In the genomic region with DNA sequence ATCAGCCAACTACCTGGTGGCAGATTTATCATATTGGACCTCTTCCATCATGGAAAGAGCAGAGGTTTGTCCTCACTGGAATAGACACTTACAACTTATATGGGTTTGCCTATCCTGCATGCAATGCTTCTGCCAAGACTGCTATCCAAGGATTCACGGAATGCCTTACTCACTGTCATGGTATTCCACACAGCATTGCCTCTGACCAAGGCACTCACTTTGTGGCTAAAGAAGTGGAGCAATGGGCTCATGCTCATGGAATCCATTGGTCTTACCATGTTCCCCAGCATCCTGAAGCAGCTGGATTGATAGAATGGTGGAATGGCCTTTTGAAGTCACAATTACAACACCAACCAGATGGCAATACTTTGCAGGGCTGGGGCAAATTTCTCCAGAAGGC, we compare ENCODE assay signal across 8 cellular contexts.
DNase-seq lines count a peak whose midpoint lies in the region; FAIRE-seq and TF ChIP-seq lines count a peak whose summit lies in the region.
"Not testable (repeated sequence)": the region's sequence is repeated elsewhere in the genome, so short reads cannot be mapped to it uniquely, and the experiment has no call there.

No MANE protein-coding gene starts in this region.

- TF ChIP-seq CTCF in astrocyte of the cerebellum (IDR thresholded peaks at IDR 0.05; ENCODE audit: low read depth, low read length, missing control alignments); fibroblast of mammary gland (conservative IDR thresholded peaks at IDR 0.05; ENCODE audit: control insufficient read depth, insufficient read depth, low read depth, low read length): not testable (repeated sequence)

- H3K4me3 ChIP-seq in astrocyte of the cerebellum (ENCODE audit: low read depth, low read length); fibroblast of mammary gland (ENCODE audit: control insufficient read depth, low read depth, low read length); skeletal muscle cell (ENCODE audit: low read depth, low read length): not testable (repeated sequence)

- FAIRE-seq in RCC 7860 (lab: Jason Lieb, UNC) = not testable (repeated sequence)

- DNase-seq in ACHN (peak; percentile 77), ELR (ENCODE audit: low read depth) (peak; percentile 78), HS-27A (ENCODE audit: low read depth) (peak; percentile 94), RCC 7860 (ENCODE audit: low spot score) (peak; percentile 43), astrocyte of the cerebellum (ENCODE audit: low read depth) (peak; percentile 59), fibroblast of mammary gland (ENCODE audit: low read depth) (peak; percentile 78), islet precursor cell (peak; percentile 59), skeletal muscle cell (ENCODE audit: low read depth) (peak; percentile 51)

- in situ Hi-C loops in ACHN (cut with HindIII; ENCODE audit: low pct_ligation_motif_present, low pct_unique_long_range_greater_than_20kb, low sequenced_read_pairs); astrocyte of the cerebellum (cut with HindIII; ENCODE audit: low sequenced_read_pairs): not testable (repeated sequence)

Comparison
In these comparisons a context has a peak if more than half of its experiments do, and no peak if none do; other contexts are left out.
1. DNase-seq: peak in every context shown above with its lines; median percentile 94 in HS-27A; 78 in ELR; 78 in fibroblast of mammary gland; 77 in ACHN; 59 in astrocyte of the cerebellum; 59 in islet precursor cell; 51 in skeletal muscle cell; 43 in RCC 7860.